ENCODE assay signal across 8 cellular contexts in genomic region chr13:35164324-35164932, GRCh38.
DNase-seq lines count a peak whose midpoint lies in the region; ATAC-seq, FAIRE-seq and TF ChIP-seq lines count a peak whose summit lies in the region.

No MANE protein-coding gene starts in this region.

- intact Hi-C loops in mammary epithelial cell (cut with micrococcal nuclease) = loop anchor here (1.0 to 5.0 kb wide), 4 partner anchors 557 to 1622 kb away; no protein-coding TSS in a partner anchor
- intact Hi-C loops in HepG2 (cut with micrococcal nuclease; ENCODE audit: unreplicated experiment) = loop anchor here (1.0 to 5.0 kb wide), 2 partner anchors 557 to 1087 kb away; no protein-coding TSS in a partner anchor

- ATAC-seq in DND-41 (ENCODE audit: insufficient read depth, low read depth) = peak; percentile 87
- ATAC-seq in GM19455 (IDR thresholded peaks at IDR 0.05; ENCODE audit: unreplicated experiment) = peak; percentile 67
- ATAC-seq in HG03354 (IDR thresholded peaks at IDR 0.05; ENCODE audit: poor library complexity, severe bottlenecking, unreplicated experiment) = peak; percentile 83
- ATAC-seq in HepG2 = peak; percentile 80

- DNase-seq in DND-41 (no peak), NCI-H446 treated with DMSO at 0.1 percent for 48 hours (lab: John Stamatoyannopoulos, UW) (peak; percentile 53), mammary epithelial cell (peak; percentile 6), HepG2 (ENCODE audit: low spot score) (peak; percentile 20), cortex of kidney (lab: John Stamatoyannopoulos, UW) (no peak), HK-2 (ENCODE audit: unreplicated experiment) (no peak)

- no peak overlapping the region for H3K4me3 ChIP-seq in DND-41 (ENCODE audit: low read depth in 1 of 2, low read length in 2 of 2)
- H3K4me3 ChIP-seq in mammary epithelial cell (replicated peaks in 1 of 3; ENCODE audit: insufficient read depth in 1 of 3, low read depth in 2 of 3, low read length in 3 of 3) = no peak overlapping the region
- H3K4me3 ChIP-seq in HepG2 (replicated peaks in 1 of 3; ENCODE audit: insufficient read depth in 1 of 3, low read depth in 2 of 3, low read length in 3 of 3) = no peak overlapping the region

- CTCF ChIA-PET in mammary epithelial cell (lab: Charles Lee; ENCODE audit: low non-redundant PET) = no interaction called here
- CTCF ChIA-PET in HepG2 (lab: Yijun Ruan, JAX; ENCODE audit: low intra/inter-chr PET ratio, low total read pairs) = interaction anchor here (1.3 kb wide), 1 partner anchor 557 kb away, joined by 5 read pairs; no protein-coding TSS in a partner anchor

- H3K9me3 ChIP-seq in DND-41 (ENCODE audit: insufficient read depth, low read length, severe bottlenecking) (no peaks in the 10 kb centered on the region), mammary epithelial cell (replicated peaks; ENCODE audit: insufficient read depth, low read length) (no peaks in the 10 kb centered on the region), HepG2 (ENCODE audit: low read length) (no peaks in the 10 kb centered on the region)

- BruUV-seq in mammary epithelial cell (replicated peaks; lab: Mats Ljungman, UMichigan) (no TSS peak), HepG2 (replicated peaks; lab: Mats Ljungman, UMichigan) (no TSS peak)

- peaks cover 8% of the 10 kb centered on the region for H3K4me1 ChIP-seq in DND-41 (ENCODE audit: insufficient read depth, low read length)
- H3K4me1 ChIP-seq in mammary epithelial cell (ENCODE audit: insufficient read depth, low read length) = no peaks in the 10 kb centered on the region
- H3K4me1 ChIP-seq in HepG2 (ENCODE audit: insufficient read depth, low read length) = no peaks in the 10 kb centered on the region

- TF ChIP-seq RAD21 in HepG2 (CRISPR knock-in tag; IDR thresholded peaks at IDR 0.05) = peak; percentile 54; the same call in 1 of the 2 replicates

- H3K27ac ChIP-seq in DND-41 (ENCODE audit: low read length) (no peak overlapping the region), mammary epithelial cell (ENCODE audit: insufficient read depth, low read depth, low read length) (no peak overlapping the region), HepG2 (ENCODE audit: extremely low read length, insufficient read depth, low read length) (no peak overlapping the region)

- H3K4me2 ChIP-seq in DND-41 (ENCODE audit: insufficient read depth, low read length) (no peak overlapping the region), mammary epithelial cell (ENCODE audit: insufficient read depth, low read depth, low read length) (no peak overlapping the region), HepG2 (ENCODE audit: low read depth, low read length) (no peak overlapping the region)

- no peaks in the 10 kb centered on the region for H3K36me3 ChIP-seq in DND-41 (ENCODE audit: insufficient read depth, low read length)
- no peaks in the 10 kb centered on the region for H3K36me3 ChIP-seq in mammary epithelial cell (ENCODE audit: insufficient read depth, low read length)
- H3K36me3 ChIP-seq in HepG2 (replicated peaks in 1 of 2; ENCODE audit: control insufficient read depth in 1 of 2, insufficient read depth in 2 of 2, low read length in 2 of 2) = no peaks in the 10 kb centered on the region

- in situ Hi-C loops in mammary epithelial cell (cut with MboI; ENCODE audit: low sequenced_read_pairs in 2 of 2) (loop anchor here in 1 of 2 donors (25.0 kb wide), 2 partner anchors 1102 to 1227 kb away; no protein-coding TSS in a partner anchor), HepG2 (cut with HindIII; ENCODE audit: extremely low pct_ligation_motif_present, low pct_unique_long_range_greater_than_20kb) (loop anchor here (25.0 kb wide), 3 partner anchors 1077 to 1377 kb away; no protein-coding TSS in a partner anchor)

- peak; percentile 69 for TF ChIP-seq CTCF in DND-41 (IDR thresholded peaks at IDR 0.05; ENCODE audit: borderline replicate concordance, extremely low read depth, low read length, poor library complexity, severe bottlenecking)
- TF ChIP-seq CTCF in mammary epithelial cell (conservative IDR thresholded peaks at IDR 0.05 in 1 of 2, IDR thresholded peaks at IDR 0.05 in 1 of 2; ENCODE audit: extremely low read depth in 1 of 2, insufficient read depth in 1 of 2, low read depth in 1 of 2, low read length in 2 of 2) = peak; percentile 50 to 63
- TF ChIP-seq CTCF in HepG2 (CRISPR knock-in tag; IDR thresholded peaks at IDR 0.05) = peak; percentile 68

- no peaks in the 10 kb centered on the region for H3K27me3 ChIP-seq in DND-41 (ENCODE audit: insufficient read depth, low read length, poor library complexity)
- H3K27me3 ChIP-seq in mammary epithelial cell (ENCODE audit: insufficient read depth, low read length) = no peaks in the 10 kb centered on the region
- H3K27me3 ChIP-seq in HepG2 (ENCODE audit: control insufficient read depth in 1 of 2, insufficient read depth in 2 of 2, low read length in 2 of 2) = no peaks in the 10 kb centered on the region

- no peak overlapping the region for H3K9ac ChIP-seq in DND-41 (ENCODE audit: low read depth, low read length)
- H3K9ac ChIP-seq in mammary epithelial cell (ENCODE audit: insufficient read depth, low read length) = no peak overlapping the region
- H3K9ac ChIP-seq in HepG2 (ENCODE audit: insufficient read depth, low read depth, low read length) = no peak overlapping the region

- H3K79me2 ChIP-seq in DND-41 (ENCODE audit: insufficient read depth, low read length) = no peaks in the 10 kb centered on the region
- no peaks in the 10 kb centered on the region for H3K79me2 ChIP-seq in mammary epithelial cell (ENCODE audit: insufficient read depth, low read length)
- H3K79me2 ChIP-seq in HepG2 (ENCODE audit: insufficient read depth, low read length) = no peaks in the 10 kb centered on the region

- POLR2A ChIA-PET in HepG2 (lab: Yijun Ruan, JAX) = no interaction called here

- TF ChIP-seq POLR2A in HepG2 (IDR thresholded peaks at IDR 0.05; ENCODE audit: insufficient read depth in 1 of 2, low read depth in 2 of 2, low read length in 2 of 2) = no peak

- H2AFZ ChIP-seq in DND-41 (ENCODE audit: low read depth, low read length) (no peak overlapping the region), mammary epithelial cell (ENCODE audit: low read depth, low read length) (no peak overlapping the region), HepG2 (ENCODE audit: low read length) (no peak overlapping the region)

- FAIRE-seq in HepG2 (lab: Jason Lieb, UNC) = peak; percentile 74

- dilution Hi-C loops in mammary epithelial cell (cut with HindIII; ENCODE audit: low sequenced_read_pairs) = no loop called here

- TF ChIP-seq EP300 in HepG2 (IDR thresholded peaks at IDR 0.05; ENCODE audit: low read depth in 2 of 2, low read length in 2 of 2) (no peak), HepG2 (CRISPR knock-in tag; IDR thresholded peaks at IDR 0.05; ENCODE audit: borderline replicate concordance) (no peak)

- H4K20me1 ChIP-seq in DND-41 (ENCODE audit: insufficient read depth, low read length) (no peaks in the 10 kb centered on the region), mammary epithelial cell (ENCODE audit: insufficient read depth, low read length) (no peaks in the 10 kb centered on the region), HepG2 (ENCODE audit: insufficient read depth, low read length) (no peaks in the 10 kb centered on the region)

TF ChIP-seq in HepG2, 621 proteins besides CTCF, POLR2A, EP300 and RAD21:
- no peak for TF ChIP-seq THAP11 (CRISPR knock-in tag; IDR thresholded peaks at IDR 0.05)
- TF ChIP-seq MEIS2 (CRISPR knock-in tag; IDR thresholded peaks at IDR 0.05) = no peak
- peak; percentile 76 for TF ChIP-seq SMC3 (IDR thresholded peaks at IDR 0.05; ENCODE audit: low read length)
- no peak for TF ChIP-seq TRIM24 (CRISPR knock-in tag; IDR thresholded peaks at IDR 0.05)
- no peak for TF ChIP-seq DDIT3 (CRISPR knock-in tag; IDR thresholded peaks at IDR 0.05)
- peak; percentile 90 for TF ChIP-seq STAG1 (CRISPR knock-in tag; IDR thresholded peaks at IDR 0.05)

Comparison
In these comparisons a context has a peak if more than half of its experiments do, and no peak if none do; other contexts are left out.
1. DNase-seq: peak in NCI-H446 treated with DMSO at 0.1 percent for 48 hours (single experiment), mammary epithelial cell (single experiment) and HepG2 (single experiment); none in DND-41 (single experiment), cortex of kidney (single experiment) and HK-2 (single experiment).
2. Peak in every context shown above with its lines, with median percentiles within 50 percentile points of each other: ATAC-seq and CTCF ChIP-seq.